ENCODE assay signal across 11 cellular contexts in genomic region chr13:98133949-98134348, GRCh38. TPM values are rescaled to one million over a fixed set of nuclear protein-coding genes. Genes with fewer than 3 reads are reported as not detected.
DNase-seq lines count a peak whose midpoint lies in the region; ATAC-seq, FAIRE-seq and TF ChIP-seq lines count a peak whose summit lies in the region.
"Had no signal": no experiment of that assay in that cellular context is flagged by ENCODE, and none has a peak within 500 bp of the region (broad histone marks: within the 10 kb centered on the region; RNA-seq: fewer than 3 reads in every experiment).

No MANE protein-coding gene starts in this region.

- 0% methylated on average over 3 of the region's 3 CpGs for WGBS in K562 (ENCODE audit: insufficient coverage, low coverage, missing lambda C conversion rate)
- 76% methylated on average over 3 of the region's 3 CpGs for WGBS in prostate gland

- no peaks in the 10 kb centered on the region for H4K20me1 ChIP-seq in K562 (replicated peaks; ENCODE audit: control insufficient read depth, insufficient read depth, low read length)

- ATAC-seq in GM18508 (IDR thresholded peaks at IDR 0.05; ENCODE audit: insufficient read depth, unreplicated experiment) (peak; percentile 97), GM21390 (IDR thresholded peaks at IDR 0.05; ENCODE audit: unreplicated experiment) (peak; percentile 76), HG03135 (IDR thresholded peaks at IDR 0.05; ENCODE audit: unreplicated experiment) (peak; percentile 91), K562 (peak; percentile 66)

- H3K27ac ChIP-seq in K562 (ENCODE audit: extremely low read depth, low read depth, low read length) (no peak overlapping the region), prostate gland (no peak overlapping the region)
- H3K27ac ChIP-seq: SK-N-MC, skin epidermis had no signal

- no peaks in the 10 kb centered on the region; a peak in 1 of 5 replicates for H3K4me1 ChIP-seq in K562 (replicated peaks in 1 of 2; ENCODE audit: control insufficient read depth in 2 of 2, insufficient read depth in 2 of 2, low read length in 2 of 2)
- no peaks in the 10 kb centered on the region for H3K4me1 ChIP-seq in prostate gland (replicated peaks)

- no peak overlapping the region for H3K4me2 ChIP-seq in K562 (ENCODE audit: insufficient read depth, low read length)

- H3K9ac ChIP-seq in K562 (ENCODE audit: insufficient read depth in 1 of 2, low read depth in 2 of 2, low read length in 2 of 2), result no peak overlapping the region

- CTCF ChIA-PET in K562 (lab: Yijun Ruan, JAX; ENCODE audit: low intra/inter-chr PET ratio), result no interaction called here

- in situ Hi-C loops in K562 (cut with MboI), result no loop called here

- H3K36me3 ChIP-seq in K562 (ENCODE audit: control insufficient read depth, insufficient read depth, low read length) (no peaks in the 10 kb centered on the region), prostate gland (no peaks in the 10 kb centered on the region)

- POLR2A ChIA-PET in K562 (lab: Yijun Ruan, JAX), result interaction anchor here (0.6 kb wide), 1 partner anchor 8 kb away, joined by 3 read pairs; no protein-coding TSS in a partner anchor

- H3K9me3 ChIP-seq in K562 (replicated peaks; ENCODE audit: control insufficient read depth, insufficient read depth, low read depth, low read length) (no peaks in the 10 kb centered on the region), prostate gland (no peaks in the 10 kb centered on the region)

- peak in 2 of 4 experiments; percentile 10 to 25 for DNase-seq in K562 (ENCODE audit: extremely low read depth in 1 of 4, low spot score in 3 of 4)
- no peak for DNase-seq in dermis blood vessel endothelial cell
- no peak for DNase-seq in NCI-H2171 (lab: John Stamatoyannopoulos, UW)
- no peak for DNase-seq in T-helper 2 cell
- DNase-seq in prostate gland (ENCODE audit: low spot score), result no peak
- DNase-seq: NCI-H146 had no signal

- TF ChIP-seq CTCF in K562 (IDR thresholded peaks at IDR 0.05 in 2 of 3, conservative IDR thresholded peaks at IDR 0.05 in 1 of 3; ENCODE audit: insufficient read depth in 2 of 3, low read depth in 1 of 3, low read length in 3 of 3), result no peak
- no peak for TF ChIP-seq CTCF in prostate gland (IDR thresholded peaks at IDR 0.05)

- no peaks in the 10 kb centered on the region for H3K79me2 ChIP-seq in K562 (ENCODE audit: control insufficient read depth, insufficient read depth, low read length)

- H3K27me3 ChIP-seq in K562 (ENCODE audit: control insufficient read depth in 2 of 2, insufficient read depth in 2 of 2, low read length in 2 of 2) (no peaks in the 10 kb centered on the region), prostate gland (replicated peaks; ENCODE audit: insufficient read depth) (no peaks in the 10 kb centered on the region)

- no peak for TF ChIP-seq RAD21 in K562 (CRISPR knock-in tag; conservative IDR thresholded peaks at IDR 0.05 in 1 of 2, IDR thresholded peaks at IDR 0.05 in 1 of 2)

- H3K4me3 ChIP-seq in K562 (no peak overlapping the region), prostate gland (no peak overlapping the region)
- H3K4me3 ChIP-seq: SK-N-MC, skin epidermis had no signal

- no TSS peak for BruUV-seq in K562 (replicated peaks; lab: Mats Ljungman, UMichigan)

- FAIRE-seq in K562 (lab: Jason Lieb, UNC), result no peak

- TF ChIP-seq EP300 in K562 (IDR thresholded peaks at IDR 0.05; ENCODE audit: low read length), result no peak

- no peak overlapping the region for H2AFZ ChIP-seq in K562 (ENCODE audit: low read depth, low read length)

- no peaks in the 10 kb centered on the region for H3K9me1 ChIP-seq in K562 (ENCODE audit: control insufficient read depth, insufficient read depth, low read length)

- intact Hi-C loops in K562 (cut with micrococcal nuclease) (no loop called here), prostate gland (cut with DNase I) (no loop called here)

- TF ChIP-seq POLR2A in K562 (conservative IDR thresholded peaks at IDR 0.05) (no peak), prostate gland (IDR thresholded peaks at IDR 0.05) (no peak)

TF ChIP-seq in K562, 482 proteins besides CTCF, POLR2A, EP300 and RAD21 (continues in another document):
- TF ChIP-seq NFIX (CRISPR knock-in tag; IDR thresholded peaks at IDR 0.05; ENCODE audit: low read depth) (no peak), SAFB (IDR thresholded peaks at IDR 0.05; ENCODE audit: borderline replicate concordance, low read depth, low read length) (no peak), NFE2 (IDR thresholded peaks at IDR 0.05; ENCODE audit: low read depth) (peak; percentile 72), ZNF174 (CRISPR knock-in tag; IDR thresholded peaks at IDR 0.05) (no peak)

RNA-seq across cellular contexts. Expression of gene FARP1, which starts 8.9 kb away (rescaled TPM):
- total RNA-seq in K562 (2011; cell fraction: chromatin; rRNA removed; ENCODE audit: low replicate concordance), result 0.44 and 1.3 TPM in 2 replicates
- total RNA-seq in K562 (2011; cell fraction: nucleolus; rRNA removed), result not detected in 2 replicates
- 0.08 and 0.44 TPM in 2 replicates for total RNA-seq in K562 (2011; cell fraction: nucleoplasm; rRNA removed)
- total RNA-seq in K562 (2014; rRNA removed) (not detected in 2 replicates), K562 (2014; rRNA removed; fragmentation: Illumina TruSeq; extraction: Trizol) (0.07 and 0.16 TPM in 2 replicates), K562 (2015; rRNA removed; fragmentation: Illumina TruSeq; extraction: Trizol) (not detected in 2 replicates), K562 (2021) (0.29 and 0.45 TPM in 2 replicates), dermis blood vessel endothelial cell (17.2 and 27.0 TPM in 2 replicates), prostate gland (10 to 100 TPM; 70.6 to 77.5 TPM)
- polyA plus RNA-seq in K562 (2011; rRNA removed) (0.04 and 0.11 TPM in 2 replicates), K562 (2014; fragmentation: Illumina TruSeq; extraction: Trizol) (0.06 and 0.17 TPM in 2 replicates), K562 (2014; fragmentation: Nextera tagmentation; extraction: Ambion mirVana) (under 1 TPM in 1 of 2 experiments, not detected in 1; 0.04 TPM), K562 (2014; rRNA removed) (0.03 and 0.05 TPM in 2 replicates)
- 0.06 TPM in 1 of 2 replicates, not detected in the other for polyA plus RNA-seq in K562 (2011; cell fraction: cytosol; rRNA removed)
- polyA plus RNA-seq in K562 (2011; cell fraction: nucleus; rRNA removed), result 0.08 and 0.09 TPM in 2 replicates
- polyA plus RNA-seq in K562 (2012), result 0.20 and 0.32 TPM in 2 replicates
- 0.11 and 0.21 TPM in 2 replicates for polyA minus RNA-seq in K562 (2011; rRNA and poly(A)+ RNA removed)
- polyA minus RNA-seq in K562 (2011; cell fraction: cytosol; rRNA and poly(A)+ RNA removed), result 2.0 TPM in 1 of 2 replicates, not detected in the other
- 0.13 and 1.00 TPM in 2 replicates for polyA minus RNA-seq in K562 (2011; cell fraction: nucleus; rRNA and poly(A)+ RNA removed)

RNA-seq across cellular contexts. Expression of gene RNF113B, which starts 43.1 kb away (rescaled TPM):
- not detected in 2 replicates for total RNA-seq in K562 (2011; cell fraction: chromatin; rRNA removed; ENCODE audit: low replicate concordance)
- not detected in 2 replicates for total RNA-seq in K562 (2011; cell fraction: nucleolus; rRNA removed)
- not detected in 2 replicates for total RNA-seq in K562 (2011; cell fraction: nucleoplasm; rRNA removed)
- total RNA-seq in K562 (2014; rRNA removed), result not detected in 2 replicates
- total RNA-seq in K562 (2014; rRNA removed; fragmentation: Illumina TruSeq; extraction: Trizol), result not detected in 2 replicates
- total RNA-seq in K562 (2015; rRNA removed; fragmentation: Illumina TruSeq; extraction: Trizol), result 0.11 TPM in 1 of 2 replicates, not detected in the other
- total RNA-seq in K562 (2021), result not detected in 2 replicates
- polyA plus RNA-seq in K562 (2011; rRNA removed), result not detected in 2 replicates
- polyA plus RNA-seq in K562 (2011; cell fraction: cytosol; rRNA removed), result not detected in 2 replicates
- not detected in 2 replicates for polyA plus RNA-seq in K562 (2011; cell fraction: nucleus; rRNA removed)
- polyA plus RNA-seq in K562 (2012), result 0.10 and 0.32 TPM in 2 replicates
- 0.09 TPM in 1 of 2 replicates, not detected in the other for polyA plus RNA-seq in K562 (2014; fragmentation: Illumina TruSeq; extraction: Trizol)
- not detected for polyA plus RNA-seq in K562 (2014; fragmentation: Nextera tagmentation; extraction: Ambion mirVana)
- not detected in 2 replicates for polyA plus RNA-seq in K562 (2014; rRNA removed)
- polyA minus RNA-seq in K562 (2011; rRNA and poly(A)+ RNA removed), result not detected in 2 replicates
- polyA minus RNA-seq in K562 (2011; cell fraction: cytosol; rRNA and poly(A)+ RNA removed), result not detected in 2 replicates
- not detected in 2 replicates for polyA minus RNA-seq in K562 (2011; cell fraction: nucleus; rRNA and poly(A)+ RNA removed)
- not detected in 2 replicates for total RNA-seq in dermis blood vessel endothelial cell
- total RNA-seq in prostate gland, result 10 to 100 TPM in 1 of 2 donors, not detected in 1; 11.2 TPM
